ENCODE assay signal across 1 cellular context in genomic region chr1:241823925-241824324, GRCh38.
TF ChIP-seq lines count a peak whose summit lies in the region.

No MANE protein-coding gene starts in this region.

TF ChIP-seq in K562, 482 proteins besides CTCF, POLR2A, EP300 and RAD21 (continued from another document and continues in another):
- TF ChIP-seq MYNN (IDR thresholded peaks at IDR 0.05) (no peak), MYNN (CRISPR knock-in tag; IDR thresholded peaks at IDR 0.05) (no peak), ZNF24 (IDR thresholded peaks at IDR 0.05) (no peak), L3MBTL2 (IDR thresholded peaks at IDR 0.05) (0 out of 2 replicates have a peak, but pooled peaks have one; percentile 16), LCOR (CRISPR knock-in tag; IDR thresholded peaks at IDR 0.05) (no peak), CXXC5 (CRISPR knock-in tag; IDR thresholded peaks at IDR 0.05) (peak; percentile 39; the same call in 1 of the 2 replicates), ZNF354B (CRISPR knock-in tag; IDR thresholded peaks at IDR 0.05) (no peak), U2AF2 (optimal IDR thresholded peaks at IDR 0.05; ENCODE audit: low read depth, low read length) (no peak), KLF10 (CRISPR knock-in tag; IDR thresholded peaks at IDR 0.05) (no peak), GABPB1 (CRISPR knock-in tag; IDR thresholded peaks at IDR 0.05) (peak; percentile 91), NFIC (IDR thresholded peaks at IDR 0.05) (no peak), ATF1 (CRISPR knock-in tag; IDR thresholded peaks at IDR 0.05) (no peak), ATF1 (tag; IDR thresholded peaks at IDR 0.05) (no peak), C11orf30 (IDR thresholded peaks at IDR 0.05; ENCODE audit: low read depth) (peak; percentile 80), NFIX (CRISPR knock-in tag; IDR thresholded peaks at IDR 0.05; ENCODE audit: low read depth) (no peak), RBM15 (IDR thresholded peaks at IDR 0.05; ENCODE audit: insufficient read depth, low read length) (no peak), ZNF232 (CRISPR knock-in tag; IDR thresholded peaks at IDR 0.05) (no peak), TAF9B (IDR thresholded peaks at IDR 0.05; ENCODE audit: partially characterized antibody) (peak; percentile 68), REST (CRISPR knock-in tag; IDR thresholded peaks at IDR 0.05; ENCODE audit: low read depth) (no peak), NBN (IDR thresholded peaks at IDR 0.05; ENCODE audit: low read depth) (no peak), EHMT2 (IDR thresholded peaks at IDR 0.05) (peak; percentile 85; the same call in 1 of the 2 replicates), GATAD2B (IDR thresholded peaks at IDR 0.05; ENCODE audit: borderline replicate concordance) (no peak), ZBTB49 (CRISPR knock-in tag; IDR thresholded peaks at IDR 0.05; ENCODE audit: borderline replicate concordance) (no peak), GABPB2 (CRISPR knock-in tag; conservative IDR thresholded peaks at IDR 0.05) (no peak), GABPA (tag; conservative IDR thresholded peaks at IDR 0.05; ENCODE audit: low read depth) (peak; percentile 77), MIER1 (IDR thresholded peaks at IDR 0.05; ENCODE audit: low read depth) (no peak), ADNP (tag; IDR thresholded peaks at IDR 0.05) (no peak)
- TF ChIP-seq, protein P1, sequence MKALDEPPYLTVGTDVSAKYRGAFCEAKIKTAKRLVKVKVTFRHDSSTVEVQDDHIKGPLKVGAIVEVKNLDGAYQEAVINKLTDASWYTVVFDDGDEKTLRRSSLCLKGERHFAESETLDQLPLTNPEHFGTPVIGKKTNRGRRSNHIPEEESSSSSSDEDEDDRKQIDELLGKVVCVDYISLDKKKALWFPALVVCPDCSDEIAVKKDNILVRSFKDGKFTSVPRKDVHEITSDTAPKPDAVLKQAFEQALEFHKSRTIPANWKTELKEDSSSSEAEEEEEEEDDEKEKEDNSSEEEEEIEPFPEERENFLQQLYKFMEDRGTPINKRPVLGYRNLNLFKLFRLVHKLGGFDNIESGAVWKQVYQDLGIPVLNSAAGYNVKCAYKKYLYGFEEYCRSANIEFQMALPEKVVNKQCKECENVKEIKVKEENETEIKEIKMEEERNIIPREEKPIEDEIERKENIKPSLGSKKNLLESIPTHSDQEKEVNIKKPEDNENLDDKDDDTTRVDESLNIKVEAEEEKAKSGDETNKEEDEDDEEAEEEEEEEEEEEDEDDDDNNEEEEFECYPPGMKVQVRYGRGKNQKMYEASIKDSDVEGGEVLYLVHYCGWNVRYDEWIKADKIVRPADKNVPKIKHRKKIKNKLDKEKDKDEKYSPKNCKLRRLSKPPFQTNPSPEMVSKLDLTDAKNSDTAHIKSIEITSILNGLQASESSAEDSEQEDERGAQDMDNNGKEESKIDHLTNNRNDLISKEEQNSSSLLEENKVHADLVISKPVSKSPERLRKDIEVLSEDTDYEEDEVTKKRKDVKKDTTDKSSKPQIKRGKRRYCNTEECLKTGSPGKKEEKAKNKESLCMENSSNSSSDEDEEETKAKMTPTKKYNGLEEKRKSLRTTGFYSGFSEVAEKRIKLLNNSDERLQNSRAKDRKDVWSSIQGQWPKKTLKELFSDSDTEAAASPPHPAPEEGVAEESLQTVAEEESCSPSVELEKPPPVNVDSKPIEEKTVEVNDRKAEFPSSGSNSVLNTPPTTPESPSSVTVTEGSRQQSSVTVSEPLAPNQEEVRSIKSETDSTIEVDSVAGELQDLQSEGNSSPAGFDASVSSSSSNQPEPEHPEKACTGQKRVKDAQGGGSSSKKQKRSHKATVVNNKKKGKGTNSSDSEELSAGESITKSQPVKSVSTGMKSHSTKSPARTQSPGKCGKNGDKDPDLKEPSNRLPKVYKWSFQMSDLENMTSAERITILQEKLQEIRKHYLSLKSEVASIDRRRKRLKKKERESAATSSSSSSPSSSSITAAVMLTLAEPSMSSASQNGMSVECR (CRISPR knock-in tag; IDR thresholded peaks at IDR 0.05): no peak
- TF ChIP-seq, protein P2, sequence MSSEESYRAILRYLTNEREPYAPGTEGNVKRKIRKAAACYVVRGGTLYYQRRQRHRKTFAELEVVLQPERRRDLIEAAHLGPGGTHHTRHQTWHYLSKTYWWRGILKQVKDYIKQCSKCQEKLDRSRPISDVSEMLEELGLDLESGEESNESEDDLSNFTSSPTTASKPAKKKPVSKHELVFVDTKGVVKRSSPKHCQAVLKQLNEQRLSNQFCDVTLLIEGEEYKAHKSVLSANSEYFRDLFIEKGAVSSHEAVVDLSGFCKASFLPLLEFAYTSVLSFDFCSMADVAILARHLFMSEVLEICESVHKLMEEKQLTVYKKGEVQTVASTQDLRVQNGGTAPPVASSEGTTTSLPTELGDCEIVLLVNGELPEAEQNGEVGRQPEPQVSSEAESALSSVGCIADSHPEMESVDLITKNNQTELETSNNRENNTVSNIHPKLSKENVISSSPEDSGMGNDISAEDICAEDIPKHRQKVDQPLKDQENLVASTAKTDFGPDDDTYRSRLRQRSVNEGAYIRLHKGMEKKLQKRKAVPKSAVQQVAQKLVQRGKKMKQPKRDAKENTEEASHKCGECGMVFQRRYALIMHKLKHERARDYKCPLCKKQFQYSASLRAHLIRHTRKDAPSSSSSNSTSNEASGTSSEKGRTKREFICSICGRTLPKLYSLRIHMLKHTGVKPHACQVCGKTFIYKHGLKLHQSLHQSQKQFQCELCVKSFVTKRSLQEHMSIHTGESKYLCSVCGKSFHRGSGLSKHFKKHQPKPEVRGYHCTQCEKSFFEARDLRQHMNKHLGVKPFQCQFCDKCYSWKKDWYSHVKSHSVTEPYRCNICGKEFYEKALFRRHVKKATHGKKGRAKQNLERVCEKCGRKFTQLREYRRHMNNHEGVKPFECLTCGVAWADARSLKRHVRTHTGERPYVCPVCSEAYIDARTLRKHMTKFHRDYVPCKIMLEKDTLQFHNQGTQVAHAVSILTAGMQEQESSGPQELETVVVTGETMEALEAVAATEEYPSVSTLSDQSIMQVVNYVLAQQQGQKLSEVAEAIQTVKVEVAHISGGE (CRISPR knock-in tag; IDR thresholded peaks at IDR 0.05): peak in 2 of 3 experiments; percentile 90 to 97; a peak in 4 of 6 replicates
- TF ChIP-seq, protein P3, sequence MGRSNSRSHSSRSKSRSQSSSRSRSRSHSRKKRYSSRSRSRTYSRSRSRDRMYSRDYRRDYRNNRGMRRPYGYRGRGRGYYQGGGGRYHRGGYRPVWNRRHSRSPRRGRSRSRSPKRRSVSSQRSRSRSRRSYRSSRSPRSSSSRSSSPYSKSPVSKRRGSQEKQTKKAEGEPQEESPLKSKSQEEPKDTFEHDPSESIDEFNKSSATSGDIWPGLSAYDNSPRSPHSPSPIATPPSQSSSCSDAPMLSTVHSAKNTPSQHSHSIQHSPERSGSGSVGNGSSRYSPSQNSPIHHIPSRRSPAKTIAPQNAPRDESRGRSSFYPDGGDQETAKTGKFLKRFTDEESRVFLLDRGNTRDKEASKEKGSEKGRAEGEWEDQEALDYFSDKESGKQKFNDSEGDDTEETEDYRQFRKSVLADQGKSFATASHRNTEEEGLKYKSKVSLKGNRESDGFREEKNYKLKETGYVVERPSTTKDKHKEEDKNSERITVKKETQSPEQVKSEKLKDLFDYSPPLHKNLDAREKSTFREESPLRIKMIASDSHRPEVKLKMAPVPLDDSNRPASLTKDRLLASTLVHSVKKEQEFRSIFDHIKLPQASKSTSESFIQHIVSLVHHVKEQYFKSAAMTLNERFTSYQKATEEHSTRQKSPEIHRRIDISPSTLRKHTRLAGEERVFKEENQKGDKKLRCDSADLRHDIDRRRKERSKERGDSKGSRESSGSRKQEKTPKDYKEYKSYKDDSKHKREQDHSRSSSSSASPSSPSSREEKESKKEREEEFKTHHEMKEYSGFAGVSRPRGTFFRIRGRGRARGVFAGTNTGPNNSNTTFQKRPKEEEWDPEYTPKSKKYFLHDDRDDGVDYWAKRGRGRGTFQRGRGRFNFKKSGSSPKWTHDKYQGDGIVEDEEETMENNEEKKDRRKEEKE (IDR thresholded peaks at IDR 0.05; ENCODE audit: borderline replicate concordance in 1 of 2, control insufficient read depth in 1 of 2, low read depth in 2 of 2, low read length in 1 of 2): 0 out of 4 replicates have a peak, but pooled peaks of 1 of the 2 experiments have one; percentile 46
- TF ChIP-seq, protein P4, sequence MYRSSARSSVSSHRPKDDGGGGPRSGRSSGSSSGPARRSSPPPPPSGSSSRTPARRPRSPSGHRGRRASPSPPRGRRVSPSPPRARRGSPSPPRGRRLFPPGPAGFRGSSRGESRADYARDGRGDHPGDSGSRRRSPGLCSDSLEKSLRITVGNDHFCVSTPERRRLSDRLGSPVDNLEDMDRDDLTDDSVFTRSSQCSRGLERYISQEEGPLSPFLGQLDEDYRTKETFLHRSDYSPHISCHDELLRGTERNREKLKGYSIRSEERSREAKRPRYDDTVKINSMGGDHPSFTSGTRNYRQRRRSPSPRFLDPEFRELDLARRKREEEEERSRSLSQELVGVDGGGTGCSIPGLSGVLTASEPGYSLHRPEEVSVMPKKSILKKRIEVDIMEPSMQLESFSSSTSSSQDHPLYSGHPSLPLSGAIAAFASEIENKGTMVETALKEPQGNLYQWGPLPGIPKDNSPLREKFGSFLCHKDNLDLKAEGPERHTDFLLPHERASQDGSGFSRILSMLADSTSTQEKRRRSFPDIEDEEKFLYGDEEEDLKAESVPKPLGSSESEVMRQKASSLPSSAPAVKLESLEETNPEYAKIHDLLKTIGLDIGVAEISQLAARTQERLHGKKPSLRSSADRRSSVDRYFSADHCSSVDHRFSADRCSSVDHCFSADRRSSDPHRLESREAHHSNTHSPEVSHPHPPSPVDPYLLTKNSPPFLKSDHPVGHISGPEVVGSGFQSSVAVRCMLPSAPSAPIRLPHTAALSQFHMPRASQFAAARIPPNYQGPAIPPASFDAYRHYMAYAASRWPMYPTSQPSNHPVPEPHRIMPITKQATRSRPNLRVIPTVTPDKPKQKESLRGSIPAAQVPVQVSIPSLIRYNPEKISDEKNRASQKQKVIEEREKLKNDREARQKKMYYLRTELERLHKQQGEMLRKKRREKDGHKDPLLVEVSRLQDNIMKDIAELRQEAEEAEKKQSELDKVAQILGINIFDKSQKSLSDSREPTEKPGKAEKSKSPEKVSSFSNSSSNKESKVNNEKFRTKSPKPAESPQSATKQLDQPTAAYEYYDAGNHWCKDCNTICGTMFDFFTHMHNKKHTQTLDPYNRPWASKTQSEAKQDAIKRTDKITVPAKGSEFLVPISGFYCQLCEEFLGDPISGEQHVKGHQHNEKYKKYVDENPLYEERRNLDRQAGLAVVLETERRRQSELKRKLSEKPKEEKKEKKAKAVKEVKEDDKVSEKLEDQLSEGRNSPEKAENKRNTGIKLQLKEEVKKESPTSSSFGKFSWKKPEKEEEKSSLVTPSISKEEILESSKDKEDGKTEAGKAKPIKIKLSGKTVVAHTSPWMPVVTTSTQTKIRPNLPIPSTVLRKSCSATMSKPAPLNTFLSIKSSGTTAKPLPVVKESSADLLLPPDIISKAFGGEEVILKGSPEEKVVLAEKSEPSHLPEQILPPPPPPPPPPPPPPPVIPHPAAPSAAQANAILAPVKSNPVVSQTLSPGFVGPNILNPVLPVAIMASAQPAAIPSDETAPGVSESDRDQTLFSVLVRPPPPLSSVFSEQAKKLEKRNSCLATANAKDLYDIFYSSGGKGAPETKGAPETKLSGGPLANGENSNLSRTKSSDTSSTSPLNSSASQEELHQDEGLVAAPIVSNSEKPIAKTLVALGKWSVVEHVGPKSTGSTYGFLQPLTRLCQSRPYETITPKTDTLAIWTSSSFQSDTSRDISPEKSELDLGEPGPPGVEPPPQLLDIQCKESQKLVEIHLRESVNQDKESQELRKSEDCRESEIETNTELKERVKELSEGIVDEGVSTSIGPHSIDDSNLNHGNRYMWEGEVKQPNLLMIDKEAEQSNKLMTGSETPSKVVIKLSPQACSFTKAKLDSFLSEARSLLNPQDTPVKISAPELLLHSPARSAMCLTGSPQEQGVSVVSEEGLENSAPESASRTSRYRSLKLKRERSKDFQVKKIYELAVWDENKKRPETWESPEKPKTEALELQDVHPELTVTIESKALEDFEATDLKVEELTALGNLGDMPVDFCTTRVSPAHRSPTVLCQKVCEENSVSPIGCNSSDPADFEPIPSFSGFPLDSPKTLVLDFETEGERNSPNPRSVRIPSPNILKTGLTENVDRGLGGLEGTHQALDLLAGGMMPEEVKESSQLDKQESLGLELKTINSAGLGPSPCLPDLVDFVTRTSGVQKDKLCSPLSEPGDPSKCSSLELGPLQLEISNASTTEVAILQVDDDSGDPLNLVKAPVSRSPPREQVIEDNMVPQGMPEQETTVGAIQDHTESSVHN (IDR thresholded peaks at IDR 0.05; ENCODE audit: borderline replicate concordance in 1 of 2, low read depth in 1 of 2): no peak
